ENCODE assay signal across 21 cellular contexts in the genomic region with DNA sequence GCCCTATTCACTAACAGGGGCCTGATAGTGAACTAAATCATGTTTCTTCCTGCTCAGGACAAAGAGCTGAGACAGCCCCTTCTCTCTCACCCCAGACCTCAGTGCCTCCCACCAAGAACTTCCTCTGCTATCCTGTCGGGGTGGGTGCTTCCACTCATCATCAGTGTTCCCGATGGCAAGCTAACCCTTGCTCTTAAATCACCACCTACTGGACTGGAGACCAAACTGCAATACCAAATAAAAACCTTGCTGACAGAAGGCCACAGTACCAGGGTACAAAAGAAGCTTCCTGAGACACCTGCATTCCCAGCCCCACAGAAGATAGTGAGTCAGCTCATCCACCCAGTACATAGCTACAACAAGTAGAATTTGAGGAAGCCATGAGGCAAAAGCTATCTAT.
A peak's percentile ranks its signal among the peaks of the same experiment; 100 is the strongest.
DNase-seq lines count a peak whose midpoint lies in the region; ATAC-seq and TF ChIP-seq lines count a peak whose summit lies in the region.
"Had no signal": no experiment of that assay in that cellular context is flagged by ENCODE, and none has a peak within 500 bp of the region (broad histone marks: within the 10 kb centered on the region; RNA-seq: fewer than 3 reads in every experiment).

No MANE protein-coding gene starts in this region.

- no peak overlapping the region for H3K27ac Mint-ChIP-seq in activated T-helper 17 cell treated with anti-CD3 and anti-CD28 coated beads, Interleukin-2, amount 50 U/mL, for 72 hours
- H3K27ac Mint-ChIP-seq: CD14-positive monocyte, nephron progenitor cell had no signal

- H3K9me3 ChIP-seq in OCI-LY3 (ENCODE audit: insufficient read depth, low read length) (no peaks in the 10 kb centered on the region; the same call in 1 of the 2 replicates), heart right ventricle (peaks cover 0 to 13% (median 0%) of the 10 kb centered on the region in 11 donors)
- H3K9me3 ChIP-seq: testis had no signal

- no peak overlapping the region for H3K4me2 ChIP-seq in OCI-LY3 (ENCODE audit: low read length)
- H3K4me2 ChIP-seq: hepatocyte had no signal

- DNase-seq in DMS53 (lab: John Stamatoyannopoulos, UW), result peak; percentile 1
- DNase-seq in DMS53 treated with DMSO at 0.1 percent for 48 hours (lab: John Stamatoyannopoulos, UW; ENCODE audit: unreplicated experiment), result no peak
- peak; percentile 15 for DNase-seq in epithelial cell of esophagus (ENCODE audit: low read depth)
- no peak for DNase-seq in retinal pigment epithelial cell (ENCODE audit: low read depth)
- no peak for DNase-seq in heart right ventricle
- no peak for DNase-seq in NCI-H2227 (lab: John Stamatoyannopoulos, UW; ENCODE audit: unreplicated experiment)
- DNase-seq: 8988T; activated CD4-positive, CD25-positive, alpha-beta regulatory T cell; effector CD8-positive, alpha-beta T cell; left cardiac atrium; NCI-H526; nephron progenitor cell; stimulated activated CD4-positive, alpha-beta T cell treated with anti-CD3 and anti-CD28 coated beads, Interleukin-12 subunit alpha, Interleukin-12 subunit beta, amount 100 ng/mL, for 4 hours; T-helper 2 cell; testis had no signal

- H3K4me3 ChIP-seq in OCI-LY3 (ENCODE audit: low read length) (no peak overlapping the region), epithelial cell of esophagus (ENCODE audit: low read length) (no peak overlapping the region), retinal pigment epithelial cell (ENCODE audit: low read length) (no peak overlapping the region), heart right ventricle (no peak overlapping the region)
- H3K4me3 ChIP-seq: hepatocyte, SJSA1, testis had no signal

- no peaks in the 10 kb centered on the region for H3K36me3 ChIP-seq in OCI-LY3 (replicated peaks; ENCODE audit: low read depth, low read length)
- no peaks in the 10 kb centered on the region for H3K36me3 ChIP-seq in heart right ventricle
- H3K36me3 ChIP-seq: SJSA1 had no signal

- H2AFZ ChIP-seq in OCI-LY3 (ENCODE audit: low read depth, low read length), result no peak overlapping the region
- H2AFZ ChIP-seq: hepatocyte had no signal

- no peaks in the 10 kb centered on the region for H3K27me3 ChIP-seq in OCI-LY3 (ENCODE audit: low read depth, low read length)
- H3K27me3 ChIP-seq in heart right ventricle, result no peaks in the 10 kb centered on the region
- H3K27me3 ChIP-seq: hepatocyte, SJSA1, testis had no signal

- intact Hi-C loops in heart right ventricle (cut with DNase I), result no loop called here

- no peak overlapping the region for H3K4me3 Mint-ChIP-seq in activated T-helper 17 cell treated with anti-CD3 and anti-CD28 coated beads, Interleukin-2, amount 50 U/mL, for 72 hours
- H3K4me3 Mint-ChIP-seq: CD14-positive monocyte; central memory CD8-positive, alpha-beta T cell; nephron progenitor cell had no signal

- no peaks in the 10 kb centered on the region for H3K79me2 ChIP-seq in OCI-LY3 (ENCODE audit: low read length)
- H3K79me2 ChIP-seq: hepatocyte had no signal

- no peaks in the 10 kb centered on the region for H3K27me3 Mint-ChIP-seq in activated T-helper 17 cell treated with anti-CD3 and anti-CD28 coated beads, Interleukin-2, amount 50 U/mL, for 72 hours
- H3K27me3 Mint-ChIP-seq: central memory CD8-positive, alpha-beta T cell had no signal

- no peaks in the 10 kb centered on the region for H3K36me3 Mint-ChIP-seq in activated T-helper 17 cell treated with anti-CD3 and anti-CD28 coated beads, Interleukin-2, amount 50 U/mL, for 72 hours (ENCODE audit: low read depth)
- H3K36me3 Mint-ChIP-seq: CD14-positive monocyte had no signal

- no peak overlapping the region for H3K9ac ChIP-seq in OCI-LY3 (ENCODE audit: low read length)

- no peaks in the 10 kb centered on the region for H4K20me1 ChIP-seq in OCI-LY3 (ENCODE audit: insufficient read depth, low read length)

- no peaks in the 10 kb centered on the region for H3K4me1 ChIP-seq in OCI-LY3 (ENCODE audit: low read length)
- no peaks in the 10 kb centered on the region for H3K4me1 ChIP-seq in heart right ventricle
- H3K4me1 ChIP-seq: SJSA1, testis had no signal

- H3K27ac ChIP-seq in OCI-LY3 (ENCODE audit: low read length) (no peak overlapping the region), heart right ventricle (no peak overlapping the region)
- H3K27ac ChIP-seq: hepatocyte, SJSA1, testis had no signal

- 54 to 56% methylated on average over 2 of the region's 2 CpGs for WGBS in heart right ventricle, 2 donors

- ATAC-seq in activated T-helper 17 cell treated with anti-CD3 and anti-CD28 coated beads, Interleukin-2, amount 50 U/mL, for 72 hours (replicated peaks), result no peak
- no peak for ATAC-seq in heart right ventricle
- ATAC-seq: left cardiac atrium had no signal

- no peaks in the 10 kb centered on the region for H3K4me1 Mint-ChIP-seq in activated T-helper 17 cell treated with anti-CD3 and anti-CD28 coated beads, Interleukin-2, amount 50 U/mL, for 72 hours
- H3K4me1 Mint-ChIP-seq: CD14-positive monocyte; central memory CD8-positive, alpha-beta T cell; nephron progenitor cell had no signal

- TF ChIP-seq CTCF in OCI-LY3 (IDR thresholded peaks at IDR 0.05; ENCODE audit: low read depth, low read length) (peak; percentile 3; the same call in 1 of the 2 replicates), epithelial cell of esophagus (IDR thresholded peaks at IDR 0.05; ENCODE audit: insufficient read depth, low read depth, low read length, missing control alignments) (peak; percentile 16), retinal pigment epithelial cell (conservative IDR thresholded peaks at IDR 0.05; ENCODE audit: low read depth, low read length) (peak; percentile 8), heart right ventricle (IDR thresholded peaks at IDR 0.05) (no peak)

- H3K9me3 Mint-ChIP-seq in activated T-helper 17 cell treated with anti-CD3 and anti-CD28 coated beads, Interleukin-2, amount 50 U/mL, for 72 hours, result peaks cover 5% of the 10 kb centered on the region

Comparison
In these comparisons a context has a peak if more than half of its experiments do, and no peak if none do; other contexts are left out.
1. DNase-seq: peak in DMS53 (single experiment) and epithelial cell of esophagus (single experiment); none in DMS53 treated with DMSO at 0.1 percent for 48 hours (single experiment), retinal pigment epithelial cell (single experiment), heart right ventricle (0 of 2) and NCI-H2227 (single experiment).
2. CTCF ChIP-seq: peak in OCI-LY3 (single experiment), epithelial cell of esophagus (single experiment) and retinal pigment epithelial cell (single experiment); none in heart right ventricle (0 of 9).